ENCODE assay signal across 19 cellular contexts in the genomic region with DNA sequence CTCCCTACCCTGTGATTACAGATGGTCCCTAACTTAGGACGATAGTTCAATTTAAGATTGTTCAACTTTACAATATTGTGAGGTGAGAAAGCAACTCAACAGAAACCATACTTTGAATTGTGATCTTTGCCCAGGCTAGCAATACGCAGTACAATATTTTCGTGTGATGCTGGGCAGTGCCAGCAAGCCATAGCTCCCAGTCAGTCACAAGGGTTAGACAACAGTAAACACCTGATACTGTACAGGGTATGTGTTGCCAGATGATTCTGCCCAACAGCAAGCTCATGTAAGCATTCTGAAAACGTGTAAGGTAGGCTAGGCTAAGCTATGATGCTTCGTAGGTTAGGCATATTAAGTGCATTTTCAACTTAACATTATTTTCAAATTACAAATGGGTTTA. TPM values are rescaled to one million over a fixed set of nuclear protein-coding genes. Genes with fewer than 3 reads are reported as not detected.
A peak's percentile ranks its signal among the peaks of the same experiment; 100 is the strongest.
DNase-seq lines count a peak whose midpoint lies in the region; ATAC-seq and TF ChIP-seq lines count a peak whose summit lies in the region.
"Had no signal": no experiment of that assay in that cellular context is flagged by ENCODE, and none has a peak within 500 bp of the region (broad histone marks: within the 10 kb centered on the region; RNA-seq: fewer than 3 reads in every experiment).

No MANE protein-coding gene starts in this region.

- peaks cover 58% of the 10 kb centered on the region for H3K4me1 Mint-ChIP-seq in T-helper 17 cell
- peaks cover 7% of the 10 kb centered on the region for H3K4me1 Mint-ChIP-seq in glutamatergic neuron (ENCODE audit: low read depth, unreplicated experiment)

- H3K4me2 ChIP-seq in smooth muscle cell, result no peak overlapping the region
- H3K4me2 ChIP-seq: KMS-11, PC-9 had no signal

- H3K36me3 ChIP-seq in heart left ventricle (peaks cover 0 to 13% (median 0%) of the 10 kb centered on the region in 9 donors), right lobe of liver (no peaks in the 10 kb centered on the region), smooth muscle cell (ENCODE audit: low read depth) (no peaks in the 10 kb centered on the region)

- H3K27me3 Mint-ChIP-seq in T-helper 17 cell (no peaks in the 10 kb centered on the region), glutamatergic neuron (ENCODE audit: unreplicated experiment) (no peaks in the 10 kb centered on the region)
- H3K27me3 Mint-ChIP-seq: B cell; CD4-positive, CD25-positive, alpha-beta regulatory T cell had no signal

- TF ChIP-seq POLR2A in heart left ventricle (IDR thresholded peaks at IDR 0.05) (no peak), right lobe of liver (IDR thresholded peaks at IDR 0.05) (no peak)

- peaks cover 99% of the 10 kb centered on the region for H4K20me1 ChIP-seq in smooth muscle cell (ENCODE audit: low read depth)

- intact Hi-C loops in heart left ventricle (cut with DNase I) (no loop called here), right lobe of liver (cut with DNase I) (no loop called here)

- H3K27ac Mint-ChIP-seq in T-helper 17 cell (peak overlapping the region; percentile 60), glutamatergic neuron (ENCODE audit: unreplicated experiment) (no peak overlapping the region)
- H3K27ac Mint-ChIP-seq: B cell had no signal

- TF ChIP-seq CTCF in heart left ventricle (IDR thresholded peaks at IDR 0.05) (no peak), right lobe of liver (IDR thresholded peaks at IDR 0.05) (no peak), smooth muscle cell (IDR thresholded peaks at IDR 0.05; ENCODE audit: borderline replicate concordance, insufficient read depth, poor library complexity, severe bottlenecking) (no peak), glutamatergic neuron (IDR thresholded peaks at IDR 0.05; ENCODE audit: partially characterized antibody, unreplicated experiment) (no peak)

- no peak for DNase-seq in T-helper 17 cell
- DNase-seq in heart left ventricle, result no peak
- no peak for DNase-seq in right lobe of liver
- DNase-seq in smooth muscle cell (lab: John Stamatoyannopoulos, UW; ENCODE audit: unreplicated experiment), result no peak
- DNase-seq in glutamatergic neuron, result no peak
- DNase-seq: Caco-2; CD4-positive, CD25-positive, alpha-beta regulatory T cell; DMS53; NCI-H1048; NCI-H1436 treated with DMSO at 0.1 percent for 48 hours; NCI-H2029 treated with DMSO at 0.1 percent for 48 hours; NCI-H2171 treated with DMSO at 0.1 percent for 48 hours; NCI-H774; PC-9 had no signal

- H2AFZ ChIP-seq in smooth muscle cell (ENCODE audit: low read depth), result no peak overlapping the region
- H2AFZ ChIP-seq: GM23248, PC-9 had no signal

- peaks cover 99% of the 10 kb centered on the region for H3K79me2 ChIP-seq in smooth muscle cell (ENCODE audit: low read depth)

- H3K4me3 ChIP-seq in heart left ventricle (no peak overlapping the region), right lobe of liver (no peak overlapping the region), smooth muscle cell (no peak overlapping the region)
- H3K4me3 ChIP-seq: GM23248, PC-9 had no signal

- H3K4me1 ChIP-seq in heart left ventricle (peaks cover 6 to 97% (median 83%) of the 10 kb centered on the region in 12 donors), right lobe of liver (peaks cover 0 to 62% (median 30%) of the 10 kb centered on the region in 4 donors), smooth muscle cell (ENCODE audit: low read depth) (peaks cover 9% of the 10 kb centered on the region)

- peaks cover 2% of the 10 kb centered on the region for H3K36me3 Mint-ChIP-seq in T-helper 17 cell (ENCODE audit: low read depth)
- H3K36me3 Mint-ChIP-seq in glutamatergic neuron (ENCODE audit: unreplicated experiment), result no peaks in the 10 kb centered on the region

- H3K27me3 ChIP-seq in heart left ventricle (no peaks in the 10 kb centered on the region), right lobe of liver (no peaks in the 10 kb centered on the region), smooth muscle cell (ENCODE audit: low read depth) (no peaks in the 10 kb centered on the region)

- peaks cover 2% of the 10 kb centered on the region for H3K9me3 Mint-ChIP-seq in glutamatergic neuron (ENCODE audit: unreplicated experiment)
- H3K9me3 Mint-ChIP-seq: CD4-positive, CD25-positive, alpha-beta regulatory T cell had no signal

- ATAC-seq in T-helper 17 cell, result no peak
- peak; percentile 67 to 91 (median 71) for ATAC-seq in heart left ventricle
- ATAC-seq in right lobe of liver, result peak; percentile 50 to 66 (median 62)
- no peak for ATAC-seq in GM18498 (IDR thresholded peaks at IDR 0.05; ENCODE audit: unreplicated experiment)
- no peak for ATAC-seq in HG03521 (IDR thresholded peaks at IDR 0.05; ENCODE audit: unreplicated experiment)

- no peaks in the 10 kb centered on the region for H3F3A ChIP-seq in smooth muscle cell (ENCODE audit: low read depth)

- H3K9ac ChIP-seq in smooth muscle cell (ENCODE audit: low read depth), result no peak overlapping the region
- H3K9ac ChIP-seq: GM23248, KMS-11 had no signal

- H3K27ac ChIP-seq in heart left ventricle (peak overlapping the region in 7 of 12 donors; percentile 21 to 56 (median 33)), right lobe of liver (no peak overlapping the region), smooth muscle cell (ENCODE audit: low read depth) (peak overlapping the region; percentile 22)
- H3K27ac ChIP-seq: GM23248, KMS-11, PC-9 had no signal

- no peak overlapping the region for H3K4me3 Mint-ChIP-seq in T-helper 17 cell
- no peak overlapping the region for H3K4me3 Mint-ChIP-seq in glutamatergic neuron (ENCODE audit: unreplicated experiment)
- H3K4me3 Mint-ChIP-seq: B cell had no signal

- H3K9me3 ChIP-seq in T-helper 17 cell (ENCODE audit: control insufficient read depth, low read length, poor library complexity, severe bottlenecking), result no peaks in the 10 kb centered on the region
- no peaks in the 10 kb centered on the region for H3K9me3 ChIP-seq in heart left ventricle
- no peaks in the 10 kb centered on the region for H3K9me3 ChIP-seq in right lobe of liver
- H3K9me3 ChIP-seq in smooth muscle cell (replicated peaks; ENCODE audit: low read depth), result no peaks in the 10 kb centered on the region
- H3K9me3 ChIP-seq: Caco-2 had no signal

- WGBS in heart left ventricle, 4 donors, result 47 to 54% (median 53%) methylated on average over 5 of the region's 5 CpGs
- WGBS in right lobe of liver (ENCODE audit: insufficient coverage, low coverage, low lambda C conversion rate, missing lambda C conversion rate), result 37% methylated on average over 5 of the region's 5 CpGs
- 90% methylated on average over 5 of the region's 5 CpGs for WGBS in smooth muscle cell (ENCODE audit: low lambda C conversion rate)

RNA-seq across cellular contexts. Expression of a gene that starts 11.9 kb away (rescaled TPM):
- total RNA-seq in T-helper 17 cell (100 to 1,000 TPM; 124 to 152 TPM), heart left ventricle (10 to 100 TPM; 73.8 to 94.2 (median 78.1) TPM), right lobe of liver (10 to 100 TPM; 51.2 to 80.0 (median 67.3) TPM), smooth muscle cell (93.2 and 110 TPM in 2 replicates), glutamatergic neuron (ENCODE audit: unreplicated experiment) (103 TPM)
- polyA plus RNA-seq in heart left ventricle (10 to 100 TPM; 26.6 to 40.2 TPM), smooth muscle cell (51.9 and 52.6 TPM in 2 replicates)

RNA-seq across cellular contexts. Expression of a gene that starts 13.5 kb away (rescaled TPM):
- total RNA-seq in T-helper 17 cell (10 to 100 TPM; 11.9 to 13.2 TPM), heart left ventricle (10 to 100 TPM; 20.4 to 38.5 (median 26.3) TPM), right lobe of liver (10 to 100 TPM in 3 of 6 experiments, 1 to 10 TPM in 3; 7.5 to 17.5 (median 10.0) TPM), smooth muscle cell (19.4 and 23.3 TPM in 2 replicates), glutamatergic neuron (ENCODE audit: unreplicated experiment) (20.6 TPM)
- polyA plus RNA-seq in heart left ventricle (10 to 100 TPM; 18.7 to 25.2 TPM), smooth muscle cell (16.7 and 26.8 TPM in 2 replicates)

RNA-seq across cellular contexts. Expression of a gene that starts 50.6 kb away (rescaled TPM):
- total RNA-seq in T-helper 17 cell (1 to 10 TPM; 5.1 to 5.7 TPM), heart left ventricle (1 to 10 TPM in 3 of 9 donors, under 1 TPM in 6; 0.20 to 1.3 (median 0.93) TPM), right lobe of liver (1 to 10 TPM in 5 of 6 experiments, under 1 TPM in 1; 0.81 to 3.1 (median 1.9) TPM), smooth muscle cell (0.81 and 2.5 TPM in 2 replicates), glutamatergic neuron (ENCODE audit: unreplicated experiment) (3.8 TPM)
- polyA plus RNA-seq in heart left ventricle (1 to 10 TPM in 1 of 2 donors, under 1 TPM in 1; 0.35 to 2.0 TPM), smooth muscle cell (0.64 and 1.6 TPM in 2 replicates)

Comparison
In these comparisons a context has a peak if more than half of its experiments do, and no peak if none do; other contexts are left out.
1. ATAC-seq: peak in heart left ventricle (4 of 4) and right lobe of liver (4 of 4); none in T-helper 17 cell (single experiment), GM18498 (single experiment) and HG03521 (single experiment).
2. H3K27ac ChIP-seq: peak in heart left ventricle (7 of 12) and smooth muscle cell (single experiment); none in right lobe of liver (0 of 3).